ENCODE assay signal across 1 cellular context in the genomic region with DNA sequence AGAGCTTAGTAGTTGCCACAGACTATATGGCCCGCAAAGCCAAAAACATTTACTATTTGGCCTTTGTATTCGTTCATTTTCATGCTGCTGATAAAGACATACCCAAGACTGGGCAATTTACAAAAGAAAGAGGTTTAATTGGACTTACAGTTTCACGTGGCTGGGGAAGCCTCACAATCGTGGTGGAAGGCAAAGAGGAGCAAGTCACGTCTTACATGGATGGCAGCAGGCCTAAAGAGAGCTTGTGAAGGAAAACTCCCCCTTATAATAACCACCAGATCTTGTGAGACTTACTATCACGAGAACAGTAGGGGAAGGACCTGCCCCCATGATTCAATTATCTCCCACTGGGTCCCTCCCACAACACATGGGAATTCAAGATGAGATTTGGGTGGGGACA. TPM values are rescaled to one million over a fixed set of nuclear protein-coding genes. Genes with fewer than 3 reads are reported as not detected.
"Had no signal": no experiment of that assay in that cellular context is flagged by ENCODE, and none has a peak within 500 bp of the region (broad histone marks: within the 10 kb centered on the region; RNA-seq: fewer than 3 reads in every experiment).

No MANE protein-coding gene starts in this region.

RNA-seq across cellular contexts. Expression of a gene that starts 40.7 kb away (rescaled TPM):
- polyA plus RNA-seq: GM23338 had no signal
